Comparison of ENCODE assay signal across 20 cellular contexts in genomic region chr10:86335257-86335656, GRCh38.
"Had no signal": no experiment of that assay in that cellular context is flagged by ENCODE, and none has a peak within 500 bp of the region (broad histone marks: within the 10 kb centered on the region; RNA-seq: fewer than 3 reads in every experiment).

No MANE protein-coding gene starts in this region.

- ATAC-seq: gastroesophageal sphincter; heart left ventricle; left colon; mucosa of descending colon; naive thymus-derived CD8-positive, alpha-beta T cell had no signal

- H3K4me3 ChIP-seq: coronary artery, dorsolateral prefrontal cortex, esophagus muscularis mucosa, gastroesophageal sphincter, heart left ventricle, hepatocyte, left ventricle myocardium inferior, lower lobe of right lung, mucosa of descending colon had no signal

- H3K27ac ChIP-seq: coronary artery, esophagus muscularis mucosa, foreskin keratinocyte, gastroesophageal sphincter, heart left ventricle, hepatocyte, left ventricle myocardium inferior, lower lobe of right lung had no signal

- H3K9me3 ChIP-seq: esophagus muscularis mucosa, gastroesophageal sphincter, heart left ventricle, left ventricle myocardium inferior, lower lobe of right lung, mucosa of descending colon had no signal

- H3K36me3 ChIP-seq: esophagus muscularis mucosa, gastroesophageal sphincter, heart left ventricle, left ventricle myocardium inferior, lower lobe of right lung had no signal

- DNase-seq: dermis blood vessel endothelial cell; effector CD4-positive, alpha-beta T cell; effector memory CD4-positive, alpha-beta T cell; foreskin keratinocyte; heart left ventricle; hypothalamus; immature natural killer cell; kidney glomerular epithelial cell; left colon; left ventricle myocardium inferior; mesenchymal stem cell; naive B cell had no signal

- H3K4me1 ChIP-seq: esophagus muscularis mucosa, foreskin keratinocyte, gastroesophageal sphincter, heart left ventricle, left ventricle myocardium inferior, lower lobe of right lung had no signal
